ENCODE assay signal across 12 cellular contexts in the genomic region with DNA sequence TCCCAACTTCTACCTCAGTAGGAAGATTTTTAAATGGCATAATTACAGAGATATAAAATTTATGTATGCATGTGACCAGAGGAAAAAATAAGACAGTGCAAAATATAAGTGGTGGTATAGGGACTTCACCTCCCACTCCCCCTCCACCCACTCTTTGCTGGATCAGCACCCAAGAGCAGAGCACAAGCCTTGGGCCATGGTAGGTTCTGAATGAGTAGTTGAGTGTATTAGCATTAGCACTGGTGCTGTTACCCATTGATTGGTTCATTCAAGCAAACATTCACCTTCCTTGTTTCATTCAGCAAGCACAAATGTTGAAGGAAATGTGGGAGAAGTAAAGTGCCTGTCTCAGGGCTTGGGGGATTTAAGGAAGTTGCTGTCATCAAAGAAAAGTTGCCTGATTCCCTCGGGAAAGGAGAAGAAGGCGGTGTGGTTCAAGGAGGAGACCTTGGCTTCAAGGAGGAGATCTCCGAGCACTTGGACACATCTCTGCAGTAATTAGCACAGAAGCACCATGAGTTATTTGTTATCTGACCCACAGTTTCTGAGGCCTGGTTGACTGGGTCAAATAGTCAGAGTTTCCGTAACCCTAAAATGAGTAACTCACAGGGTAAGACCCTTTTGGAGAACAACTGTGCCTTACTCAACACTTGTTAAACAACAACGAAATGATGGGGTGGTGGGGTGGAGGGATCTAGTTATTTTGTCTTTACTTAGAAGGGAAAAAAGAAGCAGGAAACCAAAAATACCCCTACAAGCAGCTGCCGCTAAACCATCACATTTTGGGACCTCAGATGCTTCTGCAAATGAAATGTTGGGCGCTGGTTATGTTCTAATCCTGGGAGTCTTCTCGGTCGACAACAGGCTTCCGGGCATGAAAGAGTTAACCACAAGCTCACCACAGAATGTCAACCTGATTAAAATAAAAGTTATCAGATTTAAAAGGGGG. TPM values are rescaled to one million over a fixed set of nuclear protein-coding genes. Genes with fewer than 3 reads are reported as not detected.
DNase-seq lines count a peak whose midpoint lies in the region; ATAC-seq, FAIRE-seq and TF ChIP-seq lines count a peak whose summit lies in the region.
"Had no signal": no experiment of that assay in that cellular context is flagged by ENCODE, and none has a peak within 500 bp of the region (broad histone marks: within the 10 kb centered on the region; RNA-seq: fewer than 3 reads in every experiment).

No MANE protein-coding gene starts in this region.

- intact Hi-C loops in esophagus muscularis mucosa (cut with DNase I): no loop called here

- ATAC-seq in GM19395 (IDR thresholded peaks at IDR 0.05; ENCODE audit: unreplicated experiment): peak; percentile 48

- FAIRE-seq in urothelium cell line (lab: Jason Lieb, UNC): no peak
- FAIRE-seq: G401.6 had no signal

- no peaks in the 10 kb centered on the region for H3K9me3 ChIP-seq in esophagus muscularis mucosa
- H3K9me3 ChIP-seq: adrenal gland had no signal

- TF ChIP-seq EP300 in esophagus muscularis mucosa (IDR thresholded peaks at IDR 0.05): no peak

- no peaks in the 10 kb centered on the region for H3K36me3 ChIP-seq in esophagus muscularis mucosa
- H3K36me3 ChIP-seq: adrenal gland had no signal

- H3K4me1 ChIP-seq in esophagus muscularis mucosa: peaks cover 0 to 3% (median 0%) of the 10 kb centered on the region in 4 donors
- H3K4me1 ChIP-seq: adrenal gland had no signal

- no peak overlapping the region for H3K4me3 ChIP-seq in esophagus muscularis mucosa
- H3K4me3 ChIP-seq: adrenal gland, SK-N-MC had no signal

- H3K27me3 ChIP-seq in esophagus muscularis mucosa: no peaks in the 10 kb centered on the region
- H3K27me3 ChIP-seq: adrenal gland had no signal

- 69% methylated on average over 10 of the region's 10 CpGs for WGBS in esophagus muscularis mucosa

- peak; percentile 64 for DNase-seq in GDM1 (lab: John Stamatoyannopoulos, UW)
- DNase-seq in OCI-M1 (lab: John Stamatoyannopoulos, UW): peak; percentile 91
- peak; percentile 50 for DNase-seq in esophagus muscularis mucosa (ENCODE audit: extremely low spot score)
- no peak for DNase-seq in NCI-H226
- no peak for DNase-seq in urothelium cell line (ENCODE audit: low spot score)
- no peak for DNase-seq in HCEC 1CT
- no peak for DNase-seq in LoVo (ENCODE audit: low spot score)
- DNase-seq: NCI-H1930 had no signal

- H3K27ac ChIP-seq in esophagus muscularis mucosa (replicated peaks in 1 of 4): no peak overlapping the region
- H3K27ac ChIP-seq: adrenal gland, SK-N-MC had no signal

- no peak for TF ChIP-seq POLR2A in esophagus muscularis mucosa (IDR thresholded peaks at IDR 0.05; ENCODE audit: low read depth)

- TF ChIP-seq CTCF in esophagus muscularis mucosa (IDR thresholded peaks at IDR 0.05): no peak

RNA-seq across cellular contexts. Expression of gene IL2RA, which starts 17.2 kb away (rescaled TPM):
- 10 to 100 TPM in 1 of 4 donors, 1 to 10 TPM in 1, under 1 TPM in 2; 0.39 to 17.4 (median 1.1) TPM for total RNA-seq in esophagus muscularis mucosa

RNA-seq across cellular contexts. Expression of gene RBM17, which starts 43.9 kb away (rescaled TPM):
- total RNA-seq in esophagus muscularis mucosa: 10 to 100 TPM; 48.5 to 72.9 (median 59.5) TPM

Comparison
In these comparisons a context has a peak if more than half of its experiments do, and no peak if none do; other contexts are left out.
1. DNase-seq: peak in GDM1 (single experiment), OCI-M1 (single experiment) and esophagus muscularis mucosa (single experiment); none in NCI-H226 (single experiment), urothelium cell line (single experiment), HCEC 1CT (single experiment) and LoVo (single experiment).